11 cellular contexts compared by ENCODE assay signal in the genomic region with DNA sequence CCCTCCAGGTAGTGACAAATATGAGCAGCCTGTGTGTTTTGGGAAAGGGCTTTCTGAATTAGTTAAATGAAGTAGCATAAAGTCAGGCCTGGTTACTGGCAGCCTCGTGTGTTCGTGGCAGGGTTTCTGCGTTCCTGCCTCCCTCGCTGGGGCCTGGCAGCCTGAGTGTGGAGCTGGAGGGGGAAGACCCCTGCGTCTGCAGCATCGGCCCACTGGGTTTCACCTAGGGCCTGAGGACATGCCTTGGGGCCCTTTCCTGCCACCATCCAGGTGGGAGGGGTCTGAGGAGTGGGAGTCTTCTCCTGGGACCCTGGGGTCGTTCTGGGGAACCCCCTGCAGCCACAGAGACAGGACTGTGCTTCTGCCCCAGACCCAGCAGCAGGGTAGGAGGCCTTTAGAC. TPM values are rescaled to one million over a fixed set of nuclear protein-coding genes. Genes with fewer than 3 reads are reported as not detected.
A peak's percentile ranks its signal among the peaks of the same experiment; 100 is the strongest.
DNase-seq lines count a peak whose midpoint lies in the region; ATAC-seq and TF ChIP-seq lines count a peak whose summit lies in the region.
"Had no signal": no experiment of that assay in that cellular context is flagged by ENCODE, and none has a peak within 500 bp of the region (broad histone marks: within the 10 kb centered on the region; RNA-seq: fewer than 3 reads in every experiment).

No MANE protein-coding gene starts in this region.

- POLR2A ChIA-PET in A673 (lab: Charles Lee; ENCODE audit: low non-redundant PET) = no interaction called here
- POLR2A ChIA-PET in T-cell (lab: Charles Lee) = no interaction called here

- H3K4me1 ChIP-seq in A673 (ENCODE audit: insufficient read depth, low read length, poor library complexity, severe bottlenecking) = no peaks in the 10 kb centered on the region
- H3K4me1 ChIP-seq: esophagus squamous epithelium had no signal

- H3K27me3 Mint-ChIP-seq in T-cell = no peaks in the 10 kb centered on the region
- H3K27me3 Mint-ChIP-seq in stimulated activated naive CD8-positive, alpha-beta T cell treated with anti-CD3 and anti-CD28 coated beads, Interleukin-15, amount 100 ng/mL, for 72 hours = no peaks in the 10 kb centered on the region

- peak; percentile 11 for ATAC-seq in GM18870 (IDR thresholded peaks at IDR 0.05; ENCODE audit: unreplicated experiment)
- ATAC-seq in HG02571 (IDR thresholded peaks at IDR 0.05; ENCODE audit: unreplicated experiment) = peak; percentile 10
- no peak for ATAC-seq in T-cell (replicated peaks in 1 of 4)
- no peak for ATAC-seq in GM19395 (IDR thresholded peaks at IDR 0.05; ENCODE audit: unreplicated experiment)
- ATAC-seq in stimulated activated naive CD8-positive, alpha-beta T cell treated with anti-CD3 and anti-CD28 coated beads, Interleukin-15, amount 100 ng/mL, for 72 hours = no peak
- ATAC-seq in left ventricle myocardium superior = no peak

- intact Hi-C loops in A673 (cut with micrococcal nuclease; ENCODE audit: unreplicated experiment) (no loop called here), left ventricle myocardium superior (cut with micrococcal nuclease) (no loop called here)

- peaks cover 38% of the 10 kb centered on the region for H3K36me3 Mint-ChIP-seq in T-cell

- no peaks in the 10 kb centered on the region for H3K9me3 ChIP-seq in A673 (ENCODE audit: low read depth, low read length, poor library complexity, severe bottlenecking)
- H3K9me3 ChIP-seq: esophagus squamous epithelium had no signal

- H3K9me3 Mint-ChIP-seq in T-cell = no peaks in the 10 kb centered on the region
- no peaks in the 10 kb centered on the region for H3K9me3 Mint-ChIP-seq in stimulated activated naive CD8-positive, alpha-beta T cell treated with anti-CD3 and anti-CD28 coated beads, Interleukin-15, amount 100 ng/mL, for 72 hours

- peak overlapping the region; percentile 68 to 89 for H3K27ac Mint-ChIP-seq in T-cell
- peak overlapping the region in 1 of 2 donors; percentile 83 for H3K27ac Mint-ChIP-seq in stimulated activated naive CD8-positive, alpha-beta T cell treated with anti-CD3 and anti-CD28 coated beads, Interleukin-15, amount 100 ng/mL, for 72 hours

- peaks cover 15 to 36% (median 19%) of the 10 kb centered on the region in 3 donors for H3K4me1 Mint-ChIP-seq in T-cell
- H3K4me1 Mint-ChIP-seq in stimulated activated naive CD8-positive, alpha-beta T cell treated with anti-CD3 and anti-CD28 coated beads, Interleukin-15, amount 100 ng/mL, for 72 hours = peaks cover 50% of the 10 kb centered on the region

- no peak overlapping the region for H3K4me3 ChIP-seq in A673 (ENCODE audit: low read depth, low read length, poor library complexity, severe bottlenecking)
- H3K4me3 ChIP-seq: esophagus squamous epithelium, GM23248 had no signal

- peaks cover 15% of the 10 kb centered on the region for H3K36me3 ChIP-seq in A673 (ENCODE audit: insufficient read depth, low read length, poor library complexity, severe bottlenecking)

- H3K27me3 ChIP-seq in A673 (replicated peaks; ENCODE audit: insufficient read depth, low read depth, low read length, poor library complexity) = no peaks in the 10 kb centered on the region
- H3K27me3 ChIP-seq: esophagus squamous epithelium had no signal

- TF ChIP-seq CTCF in A673 (conservative IDR thresholded peaks at IDR 0.05; ENCODE audit: low read depth, low read length) = no peak

- DNase-seq in A673 (ENCODE audit: low spot score) (no peak), T-cell (no peak), ecto neural progenitor cell (ENCODE audit: low spot score) (no peak), left ventricle myocardium superior (no peak)
- DNase-seq in stimulated activated naive CD8-positive, alpha-beta T cell treated with anti-CD3 and anti-CD28 coated beads, Interleukin-15, amount 100 ng/mL, for 72 hours = no peak
- DNase-seq: esophagus squamous epithelium, GM23248, T1000 had no signal

- CTCF ChIA-PET in A673 (lab: Charles Lee) (no interaction called here), T-cell (lab: Charles Lee) (interaction anchor here in 1 of 2 donors (1.0 kb wide), 1 partner anchor 128 kb away, joined by 3 read pairs; no protein-coding TSS in a partner anchor)

- H3K4me3 Mint-ChIP-seq in T-cell = no peak overlapping the region
- no peak overlapping the region for H3K4me3 Mint-ChIP-seq in stimulated activated naive CD8-positive, alpha-beta T cell treated with anti-CD3 and anti-CD28 coated beads, Interleukin-15, amount 100 ng/mL, for 72 hours

- BruUV-seq in A673 (replicated peaks; lab: Mats Ljungman, UMichigan) = no TSS peak

- peak overlapping the region; percentile 37 for H3K27ac ChIP-seq in A673 (ENCODE audit: low read depth, low read length, poor library complexity, severe bottlenecking)
- H3K27ac ChIP-seq: GM23248 had no signal

RNA-seq across cellular contexts. Expression of a gene that starts 20.4 kb away (rescaled TPM):
- total RNA-seq in A673 (2021) = 5.6 and 6.7 TPM in 2 replicates
- 10 to 100 TPM in 2 of 5 donors, 1 to 10 TPM in 3; 5.2 to 15.0 (median 8.4) TPM for total RNA-seq in T-cell
- not detected for total RNA-seq in left ventricle myocardium superior
- total RNA-seq: GM23248 had no signal

Comparison
In these comparisons a context has a peak if more than half of its experiments do, and no peak if none do; other contexts are left out.
1. ATAC-seq: peak in GM18870 (single experiment) and HG02571 (single experiment); none in T-cell (0 of 4), GM19395 (single experiment), stimulated activated naive CD8-positive, alpha-beta T cell treated with anti-CD3 and anti-CD28 coated beads, Interleukin-15, amount 100 ng/mL, for 72 hours (single experiment) and left ventricle myocardium superior (single experiment).